24 cellular contexts compared by ENCODE assay signal in genomic region chr11:85438328-85438727, GRCh38.
A peak's percentile ranks its signal among the peaks of the same experiment; 100 is the strongest.
DNase-seq lines count a peak whose midpoint lies in the region; ATAC-seq, FAIRE-seq and TF ChIP-seq lines count a peak whose summit lies in the region.
"Had no signal": no experiment of that assay in that cellular context is flagged by ENCODE, and none has a peak within 500 bp of the region (broad histone marks: within the 10 kb centered on the region; RNA-seq: fewer than 3 reads in every experiment).

No MANE protein-coding gene starts in this region.

- 0% methylated on average over 1 of the region's 1 CpG for WGBS in GM12878 (ENCODE audit: insufficient coverage, insufficient replicate concordance, low lambda C conversion rate, missing lambda C conversion rate)

- SMC1A ChIA-PET in GM12878 (lab: Charles Lee; ENCODE audit: uncharacterized antibody, unreplicated experiment) = no interaction called here

- TF ChIP-seq RAD21 in GM12878 (IDR thresholded peaks at IDR 0.05; ENCODE audit: insufficient read depth, low read depth, low read length) = no peak

- H3K4me1 ChIP-seq in GM12878 (ENCODE audit: control insufficient read depth, insufficient read depth, low read length) = no peaks in the 10 kb centered on the region
- H3K4me1 ChIP-seq: A549, BE2C, BLaER1 had no signal

- POLR2A ChIA-PET in GM12878 (lab: Charles Lee) = no interaction called here

- H3K9ac ChIP-seq in GM12878 (ENCODE audit: control insufficient read depth, insufficient read depth, low read length) = no peak overlapping the region
- H3K9ac ChIP-seq: BLaER1 had no signal

- no peak overlapping the region for H3K27ac ChIP-seq in GM12878 (ENCODE audit: control insufficient read depth, insufficient read depth)
- H3K27ac ChIP-seq: A549, BLaER1 had no signal

- RAD21 ChIA-PET in GM12878 (lab: Charles Lee; ENCODE audit: unreplicated experiment) = no interaction called here

- no TSS peak for BruUV-seq in GM12878 (replicated peaks; lab: Mats Ljungman, UMichigan)

- DNase-seq in GM12878 (ENCODE audit: low read depth, low spot score) (no peak), Ammon's horn (ENCODE audit: low spot score) (no peak), SKM-1 (lab: John Stamatoyannopoulos, UW; ENCODE audit: unreplicated experiment) (no peak)
- DNase-seq: 8988T; AML-193; BE2C; C1 segment of cervical spinal cord; CD4-positive, alpha-beta memory T cell; CD4-positive, CD25-positive, alpha-beta regulatory T cell; CD8-positive, alpha-beta memory T cell; COR-L47; DMS 273 treated with DMSO at 0.1 percent for 48 hours; DMS153; DMS53; DMS79; DND-41; EL; GF-D8 had no signal

- FAIRE-seq in A204.1 (lab: Jason Lieb, UNC) (peak; percentile 49), G401.6 (lab: Jason Lieb, UNC) (peak; percentile 47), GM12878 (lab: Jason Lieb, UNC) (no peak)
- FAIRE-seq: A549, GM12892, GM18507 had no signal

- H3K4me3 ChIP-seq in GM12878 = no peak overlapping the region
- H3K4me3 ChIP-seq: A549, BLaER1 had no signal

- no peak for TF ChIP-seq POLR2A in GM12878 (IDR thresholded peaks at IDR 0.05; ENCODE audit: low read depth, low read length)

- ATAC-seq in GM12878 = no peak
- ATAC-seq: A549 had no signal

- TF ChIP-seq CTCF in GM12878 (IDR thresholded peaks at IDR 0.05 in 2 of 3, conservative IDR thresholded peaks at IDR 0.05 in 1 of 3; ENCODE audit: control insufficient read depth in 2 of 3, extremely low read depth in 1 of 3, insufficient read depth in 1 of 3, low read depth in 3 of 3, low read length in 3 of 3) = no peak

- no peaks in the 10 kb centered on the region for H4K20me1 ChIP-seq in GM12878 (ENCODE audit: control insufficient read depth, insufficient read depth)
- H4K20me1 ChIP-seq: BLaER1 had no signal

- in situ Hi-C loops in GM12878 (cut with MboI) = no loop called here

- intact Hi-C loops in GM12878 (cut with micrococcal nuclease; ENCODE audit: unreplicated experiment) = no loop called here

- H3K79me2 ChIP-seq in GM12878 (ENCODE audit: control insufficient read depth, insufficient read depth, low read length) = no peaks in the 10 kb centered on the region

- H2AFZ ChIP-seq in GM12878 (ENCODE audit: control insufficient read depth, low read depth, low read length) = no peak overlapping the region

- no peak for TF ChIP-seq EP300 in GM12878 (IDR thresholded peaks at IDR 0.05; ENCODE audit: borderline replicate concordance in 1 of 2, control insufficient read depth in 1 of 2, low read depth in 2 of 2, low read length in 2 of 2)

- H3K36me3 ChIP-seq in GM12878 (ENCODE audit: control insufficient read depth in 2 of 2, insufficient read depth in 2 of 2, low read length in 1 of 2) = no peaks in the 10 kb centered on the region
- H3K36me3 ChIP-seq: BE2C, BLaER1 had no signal

- no peak overlapping the region for H3K4me2 ChIP-seq in GM12878 (ENCODE audit: control insufficient read depth, insufficient read depth)
- H3K4me2 ChIP-seq: A549, BLaER1 had no signal

- H3K27me3 ChIP-seq in GM12878 (replicated peaks in 1 of 2; ENCODE audit: control insufficient read depth in 2 of 2, insufficient read depth in 2 of 2, low read length in 1 of 2) = no peaks in the 10 kb centered on the region
- H3K27me3 ChIP-seq: BE2C, BLaER1 had no signal

- CTCF ChIA-PET in GM12878 (lab: Yijun Ruan, JAX) = no interaction called here

- no peaks in the 10 kb centered on the region for H3K9me3 ChIP-seq in GM12878 (replicated peaks; ENCODE audit: control insufficient read depth, insufficient read depth, low read length)
- H3K9me3 ChIP-seq: A549, BE2C had no signal

TF ChIP-seq in GM12878, 131 proteins besides CTCF, POLR2A, EP300 and RAD21:
- TF ChIP-seq BCL11A (IDR thresholded peaks at IDR 0.05; ENCODE audit: low read depth, low read length) (no peak), STAT1 (conservative IDR thresholded peaks at IDR 0.05) (no peak), PAX5 (IDR thresholded peaks at IDR 0.05; ENCODE audit: borderline replicate concordance, low read depth, low read length) (no peak), POLR2AphosphoS5 (IDR thresholded peaks at IDR 0.05; ENCODE audit: low read length) (no peak), RELA (IDR thresholded peaks at IDR 0.05; ENCODE audit: borderline replicate concordance, partially characterized antibody) (no peak)
- TF ChIP-seq, protein P1, sequence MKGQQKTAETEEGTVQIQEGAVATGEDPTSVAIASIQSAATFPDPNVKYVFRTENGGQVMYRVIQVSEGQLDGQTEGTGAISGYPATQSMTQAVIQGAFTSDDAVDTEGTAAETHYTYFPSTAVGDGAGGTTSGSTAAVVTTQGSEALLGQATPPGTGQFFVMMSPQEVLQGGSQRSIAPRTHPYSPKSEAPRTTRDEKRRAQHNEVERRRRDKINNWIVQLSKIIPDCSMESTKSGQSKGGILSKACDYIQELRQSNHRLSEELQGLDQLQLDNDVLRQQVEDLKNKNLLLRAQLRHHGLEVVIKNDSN (IDR thresholded peaks at IDR 0.05; ENCODE audit: borderline replicate concordance, extremely low read length, insufficient read depth, low read depth, low read length) = no peak
- TF ChIP-seq, protein P2, sequence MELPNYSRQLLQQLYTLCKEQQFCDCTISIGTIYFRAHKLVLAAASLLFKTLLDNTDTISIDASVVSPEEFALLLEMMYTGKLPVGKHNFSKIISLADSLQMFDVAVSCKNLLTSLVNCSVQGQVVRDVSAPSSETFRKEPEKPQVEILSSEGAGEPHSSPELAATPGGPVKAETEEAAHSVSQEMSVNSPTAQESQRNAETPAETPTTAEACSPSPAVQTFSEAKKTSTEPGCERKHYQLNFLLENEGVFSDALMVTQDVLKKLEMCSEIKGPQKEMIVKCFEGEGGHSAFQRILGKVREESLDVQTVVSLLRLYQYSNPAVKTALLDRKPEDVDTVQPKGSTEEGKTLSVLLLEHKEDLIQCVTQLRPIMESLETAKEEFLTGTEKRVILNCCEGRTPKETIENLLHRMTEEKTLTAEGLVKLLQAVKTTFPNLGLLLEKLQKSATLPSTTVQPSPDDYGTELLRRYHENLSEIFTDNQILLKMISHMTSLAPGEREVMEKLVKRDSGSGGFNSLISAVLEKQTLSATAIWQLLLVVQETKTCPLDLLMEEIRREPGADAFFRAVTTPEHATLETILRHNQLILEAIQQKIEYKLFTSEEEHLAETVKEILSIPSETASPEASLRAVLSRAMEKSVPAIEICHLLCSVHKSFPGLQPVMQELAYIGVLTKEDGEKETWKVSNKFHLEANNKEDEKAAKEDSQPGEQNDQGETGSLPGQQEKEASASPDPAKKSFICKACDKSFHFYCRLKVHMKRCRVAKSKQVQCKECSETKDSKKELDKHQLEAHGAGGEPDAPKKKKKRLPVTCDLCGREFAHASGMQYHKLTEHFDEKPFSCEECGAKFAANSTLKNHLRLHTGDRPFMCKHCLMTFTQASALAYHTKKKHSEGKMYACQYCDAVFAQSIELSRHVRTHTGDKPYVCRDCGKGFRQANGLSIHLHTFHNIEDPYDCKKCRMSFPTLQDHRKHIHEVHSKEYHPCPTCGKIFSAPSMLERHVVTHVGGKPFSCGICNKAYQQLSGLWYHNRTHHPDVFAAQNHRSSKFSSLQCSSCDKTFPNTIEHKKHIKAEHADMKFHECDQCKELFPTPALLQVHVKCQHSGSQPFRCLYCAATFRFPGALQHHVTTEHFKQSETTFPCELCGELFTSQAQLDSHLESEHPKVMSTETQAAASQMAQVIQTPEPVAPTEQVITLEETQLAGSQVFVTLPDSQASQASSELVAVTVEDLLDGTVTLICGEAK (IDR thresholded peaks at IDR 0.05; ENCODE audit: borderline replicate concordance) = peak; percentile 58; the same call in 1 of the 2 replicates
